In genomic region chr2:179702912-179703311, GRCh38 we compare ENCODE assay signal across 15 cellular contexts.
DNase-seq lines count a peak whose midpoint lies in the region; ATAC-seq and TF ChIP-seq lines count a peak whose summit lies in the region.
"Had no signal": no experiment of that assay in that cellular context is flagged by ENCODE, and none has a peak within 500 bp of the region (broad histone marks: within the 10 kb centered on the region; RNA-seq: fewer than 3 reads in every experiment).

No MANE protein-coding gene starts in this region.

- H2AFZ ChIP-seq in neuron (ENCODE audit: low read depth, low read length), result peak overlapping the region; percentile 28
- H2AFZ ChIP-seq: GM23248 had no signal

- BruUV-seq in MCF 10A (replicated peaks; lab: Mats Ljungman, UMichigan), result no TSS peak

- H3K27me3 ChIP-seq in breast epithelium, result no peaks in the 10 kb centered on the region
- no peaks in the 10 kb centered on the region for H3K27me3 ChIP-seq in neuron (ENCODE audit: insufficient read depth, low read length)

- TF ChIP-seq CTCF in MCF 10A (IDR thresholded peaks at IDR 0.05; ENCODE audit: unreplicated experiment) (no peak), breast epithelium (IDR thresholded peaks at IDR 0.05) (no peak)

- H3K36me3 ChIP-seq in breast epithelium (no peaks in the 10 kb centered on the region), neuron (ENCODE audit: insufficient read depth, low read length) (no peaks in the 10 kb centered on the region)
- H3K36me3 ChIP-seq: HAP-1 had no signal

- DNase-seq in MCF 10A (ENCODE audit: unreplicated experiment) (no peak), breast epithelium (ENCODE audit: low spot score in 2 of 2) (no peak), left lobe of liver (ENCODE audit: low spot score) (no peak), AML-193 (lab: John Stamatoyannopoulos, UW) (no peak)
- DNase-seq: ACHN; Caco-2; CD4-positive, alpha-beta T cell; DND-41; EL; GM23248 had no signal

- POLR2A ChIA-PET in MCF 10A (lab: Yijun Ruan, JAX), result no interaction called here

- TF ChIP-seq POLR2A in breast epithelium (IDR thresholded peaks at IDR 0.05), result no peak

- CTCF ChIA-PET in MCF 10A (lab: Yijun Ruan, JAX), result no interaction called here

- peak overlapping the region; percentile 6 for H3K27ac Mint-ChIP-seq in MCF 10A (ENCODE audit: low read depth, unreplicated experiment)
- H3K27ac Mint-ChIP-seq: CD4-positive, alpha-beta T cell had no signal

- no peak overlapping the region for H3K27ac ChIP-seq in breast epithelium
- H3K27ac ChIP-seq: C4-2B, GM23248 had no signal

- no peaks in the 10 kb centered on the region for H3K4me1 ChIP-seq in breast epithelium
- H3K4me1 ChIP-seq in neuron (ENCODE audit: insufficient read depth, low read length), result peaks cover 8% of the 10 kb centered on the region
- H3K4me1 ChIP-seq: HAP-1 had no signal

- intact Hi-C loops in MCF 10A (cut with micrococcal nuclease) (no loop called here), breast epithelium (cut with DNase I; ENCODE audit: low total_unique reads) (no loop called here)

- H3K4me1 Mint-ChIP-seq in MCF 10A (ENCODE audit: insufficient read depth, unreplicated experiment), result peaks cover 11% of the 10 kb centered on the region

- H3K9me3 ChIP-seq in breast epithelium (no peaks in the 10 kb centered on the region), neuron (ENCODE audit: low read length) (no peaks in the 10 kb centered on the region)
- H3K9me3 ChIP-seq: Caco-2, HAP-1 had no signal

- no peaks in the 10 kb centered on the region for H3K9me3 Mint-ChIP-seq in MCF 10A (ENCODE audit: unreplicated experiment)
- H3K9me3 Mint-ChIP-seq: CD4-positive, alpha-beta T cell had no signal

- H3K4me3 Mint-ChIP-seq in MCF 10A (ENCODE audit: unreplicated experiment), result no peak overlapping the region
- H3K4me3 Mint-ChIP-seq: CD4-positive, alpha-beta T cell had no signal

- H3K27me3 Mint-ChIP-seq in MCF 10A (ENCODE audit: insufficient read depth, unreplicated experiment), result no peaks in the 10 kb centered on the region

- H3K4me3 ChIP-seq in breast epithelium (no peak overlapping the region), neuron (ENCODE audit: low read length) (no peak overlapping the region)
- H3K4me3 ChIP-seq: GM23248, HAP-1 had no signal

- ATAC-seq in left lobe of liver (peak; percentile 82), HG03108 (IDR thresholded peaks at IDR 0.05; ENCODE audit: unreplicated experiment) (no peak), GM21576 (IDR thresholded peaks at IDR 0.05; ENCODE audit: unreplicated experiment) (no peak)

- no peaks in the 10 kb centered on the region for H3K36me3 Mint-ChIP-seq in MCF 10A (ENCODE audit: insufficient read depth, unreplicated experiment)
